In the genomic region with DNA sequence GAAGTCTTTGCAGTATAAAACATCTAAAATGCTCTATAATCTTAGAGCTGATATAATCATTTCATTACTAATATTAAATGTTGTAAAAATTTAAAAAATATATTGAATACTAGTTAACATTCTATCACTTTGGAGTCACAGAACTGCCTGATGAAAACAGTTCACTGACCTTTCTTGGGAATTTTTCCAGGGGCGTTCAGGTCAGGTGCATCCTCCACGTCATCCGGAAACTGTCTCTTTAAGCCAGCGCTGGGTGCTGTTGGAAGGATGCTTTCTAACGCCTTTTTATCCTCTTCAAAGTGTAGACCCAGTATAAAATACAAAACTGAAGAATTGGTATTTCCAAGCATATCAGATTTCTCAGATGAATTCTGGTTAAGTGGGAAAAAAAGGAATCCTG, we compare ENCODE assay signal across 36 cellular contexts. TPM values are rescaled to one million over a fixed set of nuclear protein-coding genes. Genes with fewer than 3 reads are reported as not detected.
"Had no signal": no experiment of that assay in that cellular context is flagged by ENCODE, and none has a peak within 500 bp of the region (broad histone marks: within the 10 kb centered on the region; RNA-seq: fewer than 3 reads in every experiment).

No MANE protein-coding gene starts in this region.

- DNase-seq: Karpas-422, Kasumi-1, MG63, MM.1S, MV-4-11, NCI-H1048, NCI-H1092, NCI-H1092 treated with DMSO at 0.1 percent for 48 hours, NCI-H1105, NCI-H1105 treated with DMSO at 0.1 percent for 48 hours, NCI-H1417, NCI-H1417 treated with DMSO at 0.1 percent for 48 hours, NCI-H1436, NCI-H1436 treated with DMSO at 0.1 percent for 48 hours, NCI-H146, NCI-H1694, NCI-H1694 treated with DMSO at 0.1 percent for 48 hours, NCI-H187, NCI-H187 treated with DMSO at 0.1 percent for 48 hours, NCI-H1930, NCI-H2029, NCI-H2029 treated with DMSO at 0.1 percent for 48 hours, NCI-H2081, NCI-H2081 treated with DMSO at 0.1 percent for 48 hours, NCI-H2107, NCI-H2171, NCI-H2171 treated with DMSO at 0.1 percent for 48 hours, NCI-H2227 treated with DMSO at 0.1 percent for 48 hours, NCI-H226, NCI-H345, NCI-H446, NCI-H446 treated with DMSO at 0.1 percent for 48 hours, NCI-H510A, NCI-H510A treated with DMSO at 0.1 percent for 48 hours had no signal

- H3K27me3 ChIP-seq: MG63 had no signal

- H3K36me3 ChIP-seq: MG63 had no signal

- H3K4me3 ChIP-seq: MG63 had no signal

RNA-seq across cellular contexts. Expression of a gene that starts 22.8 kb away (rescaled TPM):
- total RNA-seq: LHCN-M2, MCF 10A had no signal
